ENCODE assay signal across 7 cellular contexts in genomic region chr3:117455782-117456181, GRCh38.
"Had no signal": no experiment of that assay in that cellular context is flagged by ENCODE, and none has a peak within 500 bp of the region (broad histone marks: within the 10 kb centered on the region; RNA-seq: fewer than 3 reads in every experiment).

No MANE protein-coding gene starts in this region.

- FAIRE-seq: G401.6, GM12891, GM12892, GM18507, GM19239 had no signal

- DNase-seq: GDM1, GF-D8 had no signal
